9 cellular contexts compared by ENCODE assay signal in genomic region chr17:66548158-66548557, GRCh38.
DNase-seq lines count a peak whose midpoint lies in the region; ATAC-seq and TF ChIP-seq lines count a peak whose summit lies in the region.
"Had no signal": no experiment of that assay in that cellular context is flagged by ENCODE, and none has a peak within 500 bp of the region (broad histone marks: within the 10 kb centered on the region; RNA-seq: fewer than 3 reads in every experiment).

No MANE protein-coding gene starts in this region.

- peaks cover 0 to 39% (median 4%) of the 10 kb centered on the region in 11 experiments; a peak in 7 of 22 replicates for H3K36me3 ChIP-seq in BLaER1 treated with 17β-estradiol and CSF1 and Interleukin-3, amounts not matched to agents 10 nM and 100 nM

- no peak overlapping the region for H3K4me3 ChIP-seq in BLaER1 treated with 17β-estradiol and CSF1 and Interleukin-3, amounts not matched to agents 10 nM and 100 nM

- no peaks in the 10 kb centered on the region for H4K20me1 ChIP-seq in BLaER1 treated with 17β-estradiol and CSF1 and Interleukin-3, amounts not matched to agents 10 nM and 100 nM

- H3K27me3 ChIP-seq in BLaER1 treated with 17β-estradiol and CSF1 and Interleukin-3, amounts not matched to agents 10 nM and 100 nM: no peaks in the 10 kb centered on the region

- H3K4me2 ChIP-seq in BLaER1 treated with 17β-estradiol and CSF1 and Interleukin-3, amounts not matched to agents 10 nM and 100 nM: peak overlapping the region; percentile 33 to 90 (median 61)

- ATAC-seq in natural killer cell (peak; percentile 83 to 95 (median 84)), HG03135 (IDR thresholded peaks at IDR 0.05; ENCODE audit: unreplicated experiment) (no peak)

- peaks cover 1% of the 10 kb centered on the region for H3K9me3 Mint-ChIP-seq in activated naive CD4-positive, alpha-beta T cell treated with anti-CD3 and anti-CD28 coated beads, Interleukin-2, amount 10 ng/mL, durations not matched to agents 7 days and 5 days
- H3K9me3 Mint-ChIP-seq in natural killer cell: peaks cover 0 to 2% of the 10 kb centered on the region in 2 donors

- intact Hi-C loops in natural killer cell (cut with micrococcal nuclease): no loop called here

- peak overlapping the region in 1 of 11 experiments; percentile 13; a peak in 1 of 22 replicates for H3K9ac ChIP-seq in BLaER1 treated with 17β-estradiol and CSF1 and Interleukin-3, amounts not matched to agents 10 nM and 100 nM

- peaks cover 24 to 52% (median 30%) of the 10 kb centered on the region in 11 experiments for H3K9me3 ChIP-seq in BLaER1 treated with 17β-estradiol and CSF1 and Interleukin-3, amounts not matched to agents 10 nM and 100 nM (replicated peaks in 1 of 11)

- H3K27ac Mint-ChIP-seq in activated naive CD4-positive, alpha-beta T cell treated with anti-CD3 and anti-CD28 coated beads, Interleukin-2, amount 10 ng/mL, durations not matched to agents 7 days and 5 days: peak overlapping the region; percentile 87
- H3K27ac Mint-ChIP-seq in natural killer cell: peak overlapping the region; percentile 87
- H3K27ac Mint-ChIP-seq: progenitor cell of endocrine pancreas had no signal

- CTCF ChIA-PET in activated naive CD4-positive, alpha-beta T cell treated with anti-CD3 and anti-CD28 coated beads, Interleukin-2, amount 10 ng/mL, durations not matched to agents 7 days and 5 days (lab: Charles Lee): interaction anchor here (0.9 to 1.6 kb wide), 2 partner anchors 15 to 292 kb away, joined by 3 to 4 read pairs; no protein-coding TSS in a partner anchor

- peaks cover 17 to 70% (median 22%) of the 10 kb centered on the region in 10 experiments for H3K4me1 ChIP-seq in BLaER1 treated with 17β-estradiol and CSF1 and Interleukin-3, amounts not matched to agents 10 nM and 100 nM

- TF ChIP-seq CTCF in natural killer cell (IDR thresholded peaks at IDR 0.05): no peak

- H3K36me3 Mint-ChIP-seq in activated naive CD4-positive, alpha-beta T cell treated with anti-CD3 and anti-CD28 coated beads, Interleukin-2, amount 10 ng/mL, durations not matched to agents 7 days and 5 days: peaks cover 34% of the 10 kb centered on the region
- H3K36me3 Mint-ChIP-seq in natural killer cell: no peaks in the 10 kb centered on the region

- H3K27ac ChIP-seq in BLaER1 treated with 17β-estradiol and CSF1 and Interleukin-3, amounts not matched to agents 10 nM and 100 nM: peak overlapping the region in 3 of 11 experiments; percentile 28 to 49 (median 31); a peak in 5 of 22 replicates
- H3K27ac ChIP-seq in caudate nucleus (ENCODE audit: low read depth, low read length): no peak overlapping the region

- H3K4me1 Mint-ChIP-seq in activated naive CD4-positive, alpha-beta T cell treated with anti-CD3 and anti-CD28 coated beads, Interleukin-2, amount 10 ng/mL, durations not matched to agents 7 days and 5 days: peaks cover 46% of the 10 kb centered on the region
- peaks cover 58 to 61% of the 10 kb centered on the region in 2 donors for H3K4me1 Mint-ChIP-seq in natural killer cell

- H3K27me3 Mint-ChIP-seq in activated naive CD4-positive, alpha-beta T cell treated with anti-CD3 and anti-CD28 coated beads, Interleukin-2, amount 10 ng/mL, durations not matched to agents 7 days and 5 days: no peaks in the 10 kb centered on the region
- H3K27me3 Mint-ChIP-seq in natural killer cell (ENCODE audit: low read depth in 2 of 2): no peaks in the 10 kb centered on the region
- H3K27me3 Mint-ChIP-seq: progenitor cell of endocrine pancreas had no signal

- DNase-seq in RPMI7951 (ENCODE audit: low read depth): peak; percentile 57
- peak; percentile 55 for DNase-seq in activated naive CD4-positive, alpha-beta T cell treated with anti-CD3 and anti-CD28 coated beads, Interleukin-2, amount 10 ng/mL, durations not matched to agents 7 days and 5 days
- DNase-seq in natural killer cell: peak; percentile 41
- no peak for DNase-seq in NCI-H2029 treated with DMSO at 0.1 percent for 48 hours (lab: John Stamatoyannopoulos, UW)
- no peak for DNase-seq in NCI-H2107 (lab: John Stamatoyannopoulos, UW)
- no peak for DNase-seq in caudate nucleus (lab: John Stamatoyannopoulos, UW)

- H3K4me3 Mint-ChIP-seq in activated naive CD4-positive, alpha-beta T cell treated with anti-CD3 and anti-CD28 coated beads, Interleukin-2, amount 10 ng/mL, durations not matched to agents 7 days and 5 days: no peak overlapping the region
- H3K4me3 Mint-ChIP-seq in natural killer cell: peak overlapping the region; percentile 26

Comparison
In these comparisons a context has a peak if more than half of its experiments do, and no peak if none do; other contexts are left out.
1. DNase-seq: peak in RPMI7951 (single experiment), activated naive CD4-positive, alpha-beta T cell treated with anti-CD3 and anti-CD28 coated beads, Interleukin-2, amount 10 ng/mL, durations not matched to agents 7 days and 5 days (single experiment) and natural killer cell (single experiment); none in NCI-H2029 treated with DMSO at 0.1 percent for 48 hours (single experiment), NCI-H2107 (single experiment) and caudate nucleus (0 of 61).